In the genomic region with DNA sequence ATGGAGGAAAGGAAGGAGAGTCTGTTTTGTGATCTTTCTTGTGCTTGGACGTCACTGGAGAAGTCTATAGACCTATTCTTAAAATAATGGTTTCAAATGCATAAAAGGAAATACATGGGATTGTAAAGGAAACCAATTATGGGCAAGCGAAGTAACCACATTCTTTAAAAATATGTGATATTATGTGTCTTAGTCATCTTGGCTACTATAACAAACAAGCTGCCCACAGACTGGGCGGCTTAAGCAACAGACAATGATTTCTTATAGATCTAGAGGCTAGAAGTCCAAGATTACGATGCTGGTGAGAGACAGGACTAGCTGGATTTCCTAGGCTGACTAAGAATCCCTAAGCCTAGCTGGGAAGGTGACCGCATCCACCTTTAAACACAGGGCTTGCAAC, we compare ENCODE assay signal across 14 cellular contexts. TPM values are rescaled to one million over a fixed set of nuclear protein-coding genes. Genes with fewer than 3 reads are reported as not detected.
DNase-seq lines count a peak whose midpoint lies in the region; ATAC-seq and TF ChIP-seq lines count a peak whose summit lies in the region.
"Had no signal": no experiment of that assay in that cellular context is flagged by ENCODE, and none has a peak within 500 bp of the region (broad histone marks: within the 10 kb centered on the region; RNA-seq: fewer than 3 reads in every experiment).

No MANE protein-coding gene starts in this region.

- no peaks in the 10 kb centered on the region for H3K9me3 Mint-ChIP-seq in activated CD8-positive, alpha-beta memory T cell treated with anti-CD3 and anti-CD28 coated beads, Interleukin-2, amount 10 ng/mL, durations not matched to agents 7 days and 5 days (ENCODE audit: low read depth)
- H3K9me3 Mint-ChIP-seq in stimulated activated effector memory CD8-positive, alpha-beta T cell treated with anti-CD3 and anti-CD28 coated beads, Interleukin-12 subunit alpha, Interleukin-12 subunit beta, amount 100 ng/mL, for 72 hours, result no peaks in the 10 kb centered on the region
- no peaks in the 10 kb centered on the region for H3K9me3 Mint-ChIP-seq in activated naive CD4-positive, alpha-beta T cell treated with anti-CD3 and anti-CD28 coated beads for 36 hours
- H3K9me3 Mint-ChIP-seq: neural crest cell had no signal

- peak; percentile 58 for DNase-seq in activated CD8-positive, alpha-beta memory T cell treated with anti-CD3 and anti-CD28 coated beads, Interleukin-2, amount 10 ng/mL, durations not matched to agents 7 days and 5 days
- no peak for DNase-seq in activated CD8-positive, alpha-beta memory T cell treated with anti-CD3 and anti-CD28 coated beads, Interleukin-2, amount 50 U/mL, for 48 hours
- DNase-seq in fibroblast of gingiva (ENCODE audit: low read depth), result peak; percentile 73
- DNase-seq in stimulated activated effector memory CD8-positive, alpha-beta T cell treated with anti-CD3 and anti-CD28 coated beads, Interleukin-12 subunit alpha, Interleukin-12 subunit beta, amount 100 ng/mL, for 72 hours (ENCODE audit: low spot score in 2 of 2), result no peak
- no peak for DNase-seq in Ammon's horn (ENCODE audit: low spot score)
- no peak for DNase-seq in activated naive CD4-positive, alpha-beta T cell treated with anti-CD3 and anti-CD28 coated beads for 36 hours
- DNase-seq: ACHN; activated naive CD4-positive, alpha-beta T cell treated with anti-CD3 and anti-CD28 coated beads, Interleukin-2, amount 50 U/mL, for 16 hours; GF-D8 had no signal

- CTCF ChIA-PET in activated CD8-positive, alpha-beta memory T cell treated with anti-CD3 and anti-CD28 coated beads, Interleukin-2, amount 10 ng/mL, durations not matched to agents 7 days and 5 days (lab: Charles Lee), result interaction anchor here (0.8 to 4.6 kb wide), 14 partner anchors 10 to 272 kb away, joined by 3 to 66 read pairs (median 4); partner anchors contain the start of gene RNF182
- CTCF ChIA-PET in activated naive CD4-positive, alpha-beta T cell treated with anti-CD3 and anti-CD28 coated beads for 36 hours (lab: Charles Lee), result interaction anchor here (0.6 to 7.1 kb wide), 12 partner anchors 15 to 254 kb away, joined by 3 to 91 read pairs (median 4); partner anchors contain the start of gene MCUR1

- peaks cover 27% of the 10 kb centered on the region for H3K4me1 Mint-ChIP-seq in activated CD8-positive, alpha-beta memory T cell treated with anti-CD3 and anti-CD28 coated beads, Interleukin-2, amount 10 ng/mL, durations not matched to agents 7 days and 5 days
- H3K4me1 Mint-ChIP-seq in stimulated activated effector memory CD8-positive, alpha-beta T cell treated with anti-CD3 and anti-CD28 coated beads, Interleukin-12 subunit alpha, Interleukin-12 subunit beta, amount 100 ng/mL, for 72 hours, result peaks cover 36% of the 10 kb centered on the region
- H3K4me1 Mint-ChIP-seq in activated naive CD4-positive, alpha-beta T cell treated with anti-CD3 and anti-CD28 coated beads for 36 hours (ENCODE audit: low read depth), result peaks cover 3% of the 10 kb centered on the region
- H3K4me1 Mint-ChIP-seq: neural crest cell had no signal

- ATAC-seq in activated CD8-positive, alpha-beta memory T cell treated with anti-CD3 and anti-CD28 coated beads, Interleukin-2, amount 10 ng/mL, durations not matched to agents 7 days and 5 days, result peak; percentile 71
- ATAC-seq in SK-N-SH treated with all-trans-retinoic acid at 6 μM for 48 hours, result peak; percentile 73
- peak; percentile 78 for ATAC-seq in stimulated activated effector memory CD8-positive, alpha-beta T cell treated with anti-CD3 and anti-CD28 coated beads, Interleukin-12 subunit alpha, Interleukin-12 subunit beta, amount 100 ng/mL, for 72 hours
- ATAC-seq in HG02759 (IDR thresholded peaks at IDR 0.05; ENCODE audit: unreplicated experiment), result no peak
- ATAC-seq: activated CD4-positive, CD25-positive, alpha-beta regulatory T cell treated with anti-CD3 and anti-CD28 coated beads, Interleukin-2, amount 50 U/mL, for 24 hours; Right ventricle myocardium inferior had no signal

- H3K27ac Mint-ChIP-seq in activated CD8-positive, alpha-beta memory T cell treated with anti-CD3 and anti-CD28 coated beads, Interleukin-2, amount 10 ng/mL, durations not matched to agents 7 days and 5 days, result peak overlapping the region; percentile 56
- no peak overlapping the region for H3K27ac Mint-ChIP-seq in stimulated activated effector memory CD8-positive, alpha-beta T cell treated with anti-CD3 and anti-CD28 coated beads, Interleukin-12 subunit alpha, Interleukin-12 subunit beta, amount 100 ng/mL, for 72 hours
- H3K27ac Mint-ChIP-seq in activated naive CD4-positive, alpha-beta T cell treated with anti-CD3 and anti-CD28 coated beads for 36 hours, result no peak overlapping the region

- no peak overlapping the region for H3K4me3 Mint-ChIP-seq in activated CD8-positive, alpha-beta memory T cell treated with anti-CD3 and anti-CD28 coated beads, Interleukin-2, amount 10 ng/mL, durations not matched to agents 7 days and 5 days
- peak overlapping the region; percentile 31 for H3K4me3 Mint-ChIP-seq in stimulated activated effector memory CD8-positive, alpha-beta T cell treated with anti-CD3 and anti-CD28 coated beads, Interleukin-12 subunit alpha, Interleukin-12 subunit beta, amount 100 ng/mL, for 72 hours
- H3K4me3 Mint-ChIP-seq in activated naive CD4-positive, alpha-beta T cell treated with anti-CD3 and anti-CD28 coated beads for 36 hours, result no peak overlapping the region
- H3K4me3 Mint-ChIP-seq: neural crest cell had no signal

- peaks cover 5% of the 10 kb centered on the region for H3K27me3 Mint-ChIP-seq in activated CD8-positive, alpha-beta memory T cell treated with anti-CD3 and anti-CD28 coated beads, Interleukin-2, amount 10 ng/mL, durations not matched to agents 7 days and 5 days
- no peaks in the 10 kb centered on the region for H3K27me3 Mint-ChIP-seq in activated naive CD4-positive, alpha-beta T cell treated with anti-CD3 and anti-CD28 coated beads for 36 hours (ENCODE audit: low read depth)

- intact Hi-C loops in activated naive CD4-positive, alpha-beta T cell treated with anti-CD3 and anti-CD28 coated beads for 36 hours (cut with micrococcal nuclease), result loop anchor here (10.0 kb wide), 1 partner anchor 493 kb away; the partner anchor contains the start of gene SIRT5

- no peaks in the 10 kb centered on the region for H3K36me3 Mint-ChIP-seq in activated CD8-positive, alpha-beta memory T cell treated with anti-CD3 and anti-CD28 coated beads, Interleukin-2, amount 10 ng/mL, durations not matched to agents 7 days and 5 days
- peaks cover 5% of the 10 kb centered on the region for H3K36me3 Mint-ChIP-seq in stimulated activated effector memory CD8-positive, alpha-beta T cell treated with anti-CD3 and anti-CD28 coated beads, Interleukin-12 subunit alpha, Interleukin-12 subunit beta, amount 100 ng/mL, for 72 hours
- no peaks in the 10 kb centered on the region for H3K36me3 Mint-ChIP-seq in activated naive CD4-positive, alpha-beta T cell treated with anti-CD3 and anti-CD28 coated beads for 36 hours (ENCODE audit: low read depth)

TF ChIP-seq in SK-N-SH treated with all-trans-retinoic acid at 6 μM for 48 hours, 23 proteins besides CTCF, POLR2A, EP300 and RAD21 (continues in another document):
- TF ChIP-seq, protein P1, sequence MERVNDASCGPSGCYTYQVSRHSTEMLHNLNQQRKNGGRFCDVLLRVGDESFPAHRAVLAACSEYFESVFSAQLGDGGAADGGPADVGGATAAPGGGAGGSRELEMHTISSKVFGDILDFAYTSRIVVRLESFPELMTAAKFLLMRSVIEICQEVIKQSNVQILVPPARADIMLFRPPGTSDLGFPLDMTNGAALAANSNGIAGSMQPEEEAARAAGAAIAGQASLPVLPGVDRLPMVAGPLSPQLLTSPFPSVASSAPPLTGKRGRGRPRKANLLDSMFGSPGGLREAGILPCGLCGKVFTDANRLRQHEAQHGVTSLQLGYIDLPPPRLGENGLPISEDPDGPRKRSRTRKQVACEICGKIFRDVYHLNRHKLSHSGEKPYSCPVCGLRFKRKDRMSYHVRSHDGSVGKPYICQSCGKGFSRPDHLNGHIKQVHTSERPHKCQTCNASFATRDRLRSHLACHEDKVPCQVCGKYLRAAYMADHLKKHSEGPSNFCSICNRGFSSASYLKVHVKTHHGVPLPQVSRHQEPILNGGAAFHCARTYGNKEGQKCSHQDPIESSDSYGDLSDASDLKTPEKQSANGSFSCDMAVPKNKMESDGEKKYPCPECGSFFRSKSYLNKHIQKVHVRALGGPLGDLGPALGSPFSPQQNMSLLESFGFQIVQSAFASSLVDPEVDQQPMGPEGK (CRISPR knock-in tag; IDR thresholded peaks at IDR 0.05; ENCODE audit: borderline replicate concordance), result no peak
- TF ChIP-seq ZFP3 (CRISPR knock-in tag; IDR thresholded peaks at IDR 0.05) (no peak), ISL1 (CRISPR knock-in tag; IDR thresholded peaks at IDR 0.05) (no peak), ESRRG (CRISPR knock-in tag; IDR thresholded peaks at IDR 0.05) (no peak), ZNF8 (CRISPR knock-in tag; IDR thresholded peaks at IDR 0.05) (no peak), ARNTL (CRISPR knock-in tag; IDR thresholded peaks at IDR 0.05; ENCODE audit: borderline replicate concordance, low read depth) (no peak), RARB (CRISPR knock-in tag; IDR thresholded peaks at IDR 0.05) (no peak)
- TF ChIP-seq, protein P2, sequence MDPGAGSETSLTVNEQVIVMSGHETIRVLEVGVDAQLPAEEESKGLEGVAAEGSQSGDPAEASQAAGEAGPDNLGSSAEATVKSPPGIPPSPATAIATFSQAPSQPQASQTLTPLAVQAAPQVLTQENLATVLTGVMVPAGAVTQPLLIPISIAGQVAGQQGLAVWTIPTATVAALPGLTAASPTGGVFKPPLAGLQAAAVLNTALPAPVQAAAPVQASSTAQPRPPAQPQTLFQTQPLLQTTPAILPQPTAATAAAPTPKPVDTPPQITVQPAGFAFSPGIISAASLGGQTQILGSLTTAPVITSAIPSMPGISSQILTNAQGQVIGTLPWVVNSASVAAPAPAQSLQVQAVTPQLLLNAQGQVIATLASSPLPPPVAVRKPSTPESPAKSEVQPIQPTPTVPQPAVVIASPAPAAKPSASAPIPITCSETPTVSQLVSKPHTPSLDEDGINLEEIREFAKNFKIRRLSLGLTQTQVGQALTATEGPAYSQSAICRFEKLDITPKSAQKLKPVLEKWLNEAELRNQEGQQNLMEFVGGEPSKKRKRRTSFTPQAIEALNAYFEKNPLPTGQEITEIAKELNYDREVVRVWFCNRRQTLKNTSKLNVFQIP (CRISPR knock-in tag; IDR thresholded peaks at IDR 0.05; ENCODE audit: borderline replicate concordance, low read depth), result no peak

RNA-seq across cellular contexts. Expression of gene CD83, which starts 49.4 kb away (rescaled TPM):
- 10 to 100 TPM in 1 of 2 experiments, 1 to 10 TPM in 1; 6.0 to 29.6 TPM for total RNA-seq in activated CD8-positive, alpha-beta memory T cell treated with anti-CD3 and anti-CD28 coated beads, Interleukin-2, amount 10 ng/mL, durations not matched to agents 7 days and 5 days
- 10 to 100 TPM; 11.9 to 13.8 TPM for total RNA-seq in activated naive CD4-positive, alpha-beta T cell treated with anti-CD3 and anti-CD28 coated beads for 36 hours

Comparison
In these comparisons a context has a peak if more than half of its experiments do, and no peak if none do; other contexts are left out.
1. DNase-seq: peak in activated CD8-positive, alpha-beta memory T cell treated with anti-CD3 and anti-CD28 coated beads, Interleukin-2, amount 10 ng/mL, durations not matched to agents 7 days and 5 days (single experiment) and fibroblast of gingiva (single experiment); none in activated CD8-positive, alpha-beta memory T cell treated with anti-CD3 and anti-CD28 coated beads, Interleukin-2, amount 50 U/mL, for 48 hours (single experiment), stimulated activated effector memory CD8-positive, alpha-beta T cell treated with anti-CD3 and anti-CD28 coated beads, Interleukin-12 subunit alpha, Interleukin-12 subunit beta, amount 100 ng/mL, for 72 hours (0 of 2), Ammon's horn (single experiment) and activated naive CD4-positive, alpha-beta T cell treated with anti-CD3 and anti-CD28 coated beads for 36 hours (single experiment).